In the genomic region with DNA sequence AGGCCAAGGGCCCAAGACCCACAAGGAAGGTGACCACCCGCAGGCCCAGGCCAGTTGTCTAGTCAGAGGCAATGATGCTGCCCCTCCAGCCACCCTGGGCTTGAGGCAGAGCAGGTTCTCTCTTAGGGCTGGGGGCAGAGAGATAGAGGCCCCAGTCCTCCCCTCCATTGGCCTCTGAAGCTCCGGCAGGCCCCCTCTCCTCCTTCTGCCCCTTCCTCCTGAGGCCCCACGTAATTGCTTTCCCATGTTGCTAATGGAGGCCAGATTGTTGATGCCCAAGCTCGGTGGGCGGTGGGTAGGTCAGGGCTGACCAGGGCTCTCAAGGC, we compare ENCODE assay signal across 17 cellular contexts. TPM values are rescaled to one million over a fixed set of nuclear protein-coding genes. Genes with fewer than 3 reads are reported as not detected.
DNase-seq lines count a peak whose midpoint lies in the region; ATAC-seq and TF ChIP-seq lines count a peak whose summit lies in the region.
"Had no signal": no experiment of that assay in that cellular context is flagged by ENCODE, and none has a peak within 500 bp of the region (broad histone marks: within the 10 kb centered on the region; RNA-seq: fewer than 3 reads in every experiment).

No MANE protein-coding gene starts in this region.

- H4K20me1 ChIP-seq in SK-N-SH (ENCODE audit: insufficient read depth), result no peaks in the 10 kb centered on the region

- H3K36me3 ChIP-seq in SK-N-SH (replicated peaks in 1 of 2; ENCODE audit: control insufficient read depth in 1 of 2, insufficient read depth in 2 of 2, low read length in 1 of 2), result no peaks in the 10 kb centered on the region
- H3K36me3 ChIP-seq in right atrium auricular region, result no peaks in the 10 kb centered on the region
- H3K36me3 ChIP-seq in heart right ventricle, result no peaks in the 10 kb centered on the region
- no peaks in the 10 kb centered on the region for H3K36me3 ChIP-seq in stomach
- H3K36me3 ChIP-seq: BLaER1 had no signal

- TF ChIP-seq RAD21 in SK-N-SH (IDR thresholded peaks at IDR 0.05; ENCODE audit: low read length), result no peak

- H3K27me3 ChIP-seq in SK-N-SH (ENCODE audit: insufficient read depth) (peaks cover 3% of the 10 kb centered on the region; the same call in 1 of the 2 replicates), right atrium auricular region (no peaks in the 10 kb centered on the region), heart right ventricle (peaks cover 0 to 9% (median 3%) of the 10 kb centered on the region in 7 donors), stomach (peaks cover 0 to 27% (median 10%) of the 10 kb centered on the region in 3 donors)
- H3K27me3 ChIP-seq: BLaER1 had no signal

- no peak overlapping the region for H3K4me3 ChIP-seq in SK-N-SH (ENCODE audit: low read depth in 2 of 2, low read length in 1 of 2)
- no peak overlapping the region for H3K4me3 ChIP-seq in right atrium auricular region
- no peak overlapping the region for H3K4me3 ChIP-seq in heart right ventricle
- no peak overlapping the region for H3K4me3 ChIP-seq in stomach
- H3K4me3 ChIP-seq: BLaER1 had no signal

- DNase-seq in SK-N-SH (peak; percentile 37), right atrium auricular region (ENCODE audit: low spot score) (peak; percentile 55), heart right ventricle (no peak), stomach (peak; percentile 5), NCI-H1694 (lab: John Stamatoyannopoulos, UW) (no peak)
- DNase-seq: AML-193; CD8-positive, alpha-beta memory T cell; DND-41; GDM1; GOT3; H9 had no signal

- 60% methylated on average over 1 of the region's 5 CpGs for WGBS in SK-N-SH (ENCODE audit: low lambda C conversion rate)
- 89 to 90% methylated on average over 5 of the region's 5 CpGs for WGBS in heart right ventricle, 2 donors
- 85 to 94% (median 87%) methylated on average over 5 of the region's 5 CpGs for WGBS in stomach, 5 donors

- POLR2A ChIA-PET in SK-N-SH (lab: Yijun Ruan, JAX), result no interaction called here

- CTCF ChIA-PET in SK-N-SH (lab: Yijun Ruan, JAX), result interaction anchor here (0.9 to 18.0 kb wide), 8 partner anchors 11 to 145 kb away, joined by 3 to 507 read pairs (median 69); a partner anchor contains a TSS

- TF ChIP-seq CTCF in SK-N-SH (IDR thresholded peaks at IDR 0.05) (no peak), right atrium auricular region (IDR thresholded peaks at IDR 0.05) (no peak), heart right ventricle (IDR thresholded peaks at IDR 0.05) (no peak), stomach (IDR thresholded peaks at IDR 0.05) (no peak)

- TF ChIP-seq POLR2A in stomach (IDR thresholded peaks at IDR 0.05), result no peak

- TF ChIP-seq EP300 in SK-N-SH (IDR thresholded peaks at IDR 0.05; ENCODE audit: borderline replicate concordance in 1 of 2, low read depth in 1 of 2, low read length in 1 of 2) (no peak), stomach (IDR thresholded peaks at IDR 0.05) (no peak)

- no peak overlapping the region for H3K9ac ChIP-seq in SK-N-SH
- H3K9ac ChIP-seq: BLaER1 had no signal

- H3K27ac ChIP-seq in SK-N-SH (ENCODE audit: low read depth in 2 of 2, low read length in 1 of 2) (peak overlapping the region in 1 of 2 experiments; percentile 45; a peak in 1 of 4 replicates), right atrium auricular region (no peak overlapping the region), heart right ventricle (no peak overlapping the region), stomach (no peak overlapping the region)
- H3K27ac ChIP-seq: 22Rv1, BLaER1 had no signal

- H3K9me3 ChIP-seq in SK-N-SH (no peaks in the 10 kb centered on the region), right atrium auricular region (no peaks in the 10 kb centered on the region), heart right ventricle (no peaks in the 10 kb centered on the region), stomach (no peaks in the 10 kb centered on the region)
- H3K9me3 ChIP-seq: BLaER1, Caco-2 had no signal

- H3K9me2 ChIP-seq in SK-N-SH, result no peaks in the 10 kb centered on the region

- intact Hi-C loops in heart right ventricle (cut with DNase I) (loop anchor here in 8 of 10 donors (1.0 to 5.0 kb wide), 7 partner anchors 41 to 147 kb away; no protein-coding TSS in a partner anchor), stomach (cut with DNase I; ENCODE audit: low total_unique reads) (no loop called here)

- no peaks in the 10 kb centered on the region for H3F3A ChIP-seq in SK-N-SH (replicated peaks; ENCODE audit: insufficient read depth)

- peaks cover 0 to 56% of the 10 kb centered on the region in 2 experiments; a peak in 1 of 4 replicates for H3K4me1 ChIP-seq in SK-N-SH (ENCODE audit: control insufficient read depth in 1 of 2, insufficient read depth in 2 of 2, low read depth in 1 of 2, low read length in 1 of 2)
- no peaks in the 10 kb centered on the region for H3K4me1 ChIP-seq in right atrium auricular region
- H3K4me1 ChIP-seq in heart right ventricle, result peaks cover 0 to 6% (median 0%) of the 10 kb centered on the region in 9 donors
- peaks cover 0 to 8% (median 4%) of the 10 kb centered on the region in 4 donors for H3K4me1 ChIP-seq in stomach
- H3K4me1 ChIP-seq: Caco-2 had no signal

- no peak overlapping the region for H2AFZ ChIP-seq in SK-N-SH (ENCODE audit: low read depth)

- H3K4me2 ChIP-seq in SK-N-SH, result no peak overlapping the region
- H3K4me2 ChIP-seq: BLaER1 had no signal

- H3K79me2 ChIP-seq in SK-N-SH (ENCODE audit: insufficient read depth), result no peaks in the 10 kb centered on the region

- ATAC-seq in SK-N-SH treated with all-trans-retinoic acid at 6 μM for 48 hours (no peak), heart right ventricle (no peak), HG03045 (IDR thresholded peaks at IDR 0.05; ENCODE audit: unreplicated experiment) (no peak)

TF ChIP-seq in SK-N-SH, 30 proteins besides CTCF, POLR2A, EP300 and RAD21:
- no peak for TF ChIP-seq YY1 (IDR thresholded peaks at IDR 0.05; ENCODE audit: low read depth)
- TF ChIP-seq, protein P1, sequence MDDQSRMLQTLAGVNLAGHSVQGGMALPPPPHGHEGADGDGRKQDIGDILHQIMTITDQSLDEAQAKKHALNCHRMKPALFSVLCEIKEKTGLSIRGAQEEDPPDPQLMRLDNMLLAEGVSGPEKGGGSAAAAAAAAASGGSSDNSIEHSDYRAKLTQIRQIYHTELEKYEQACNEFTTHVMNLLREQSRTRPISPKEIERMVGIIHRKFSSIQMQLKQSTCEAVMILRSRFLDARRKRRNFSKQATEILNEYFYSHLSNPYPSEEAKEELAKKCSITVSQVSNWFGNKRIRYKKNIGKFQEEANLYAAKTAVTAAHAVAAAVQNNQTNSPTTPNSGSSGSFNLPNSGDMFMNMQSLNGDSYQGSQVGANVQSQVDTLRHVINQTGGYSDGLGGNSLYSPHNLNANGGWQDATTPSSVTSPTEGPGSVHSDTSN (IDR thresholded peaks at IDR 0.05), result no peak
- no peak for TF ChIP-seq FOXM1 (IDR thresholded peaks at IDR 0.05; ENCODE audit: low read depth)
- no peak for TF ChIP-seq CHD2 (IDR thresholded peaks at IDR 0.05; ENCODE audit: low read length, partially characterized antibody)
- no peak for TF ChIP-seq NFIC (IDR thresholded peaks at IDR 0.05; ENCODE audit: borderline replicate concordance)
- TF ChIP-seq, protein P2, sequence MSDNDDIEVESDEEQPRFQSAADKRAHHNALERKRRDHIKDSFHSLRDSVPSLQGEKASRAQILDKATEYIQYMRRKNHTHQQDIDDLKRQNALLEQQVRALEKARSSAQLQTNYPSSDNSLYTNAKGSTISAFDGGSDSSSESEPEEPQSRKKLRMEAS (IDR thresholded peaks at IDR 0.05; ENCODE audit: low read depth), result no peak
- no peak for TF ChIP-seq RFX5 (IDR thresholded peaks at IDR 0.05; ENCODE audit: low read length)
TF ChIP-seq in SK-N-SH: peak in this region for 0.

TF ChIP-seq in SK-N-SH treated with all-trans-retinoic acid at 6 μM for 48 hours, 23 proteins besides CTCF, POLR2A, EP300 and RAD21 (continues in another document):
- TF ChIP-seq CSDC2 (CRISPR knock-in tag; IDR thresholded peaks at IDR 0.05) (no peak), ZFP30 (CRISPR knock-in tag; IDR thresholded peaks at IDR 0.05) (no peak), ZNF70 (CRISPR knock-in tag; IDR thresholded peaks at IDR 0.05) (no peak), RARB (CRISPR knock-in tag; IDR thresholded peaks at IDR 0.05) (no peak), TOX (CRISPR knock-in tag; IDR thresholded peaks at IDR 0.05; ENCODE audit: borderline replicate concordance) (no peak), ZNF8 (CRISPR knock-in tag; IDR thresholded peaks at IDR 0.05) (no peak), OSR1 (CRISPR knock-in tag; IDR thresholded peaks at IDR 0.05) (no peak), TCF4 (CRISPR knock-in tag; IDR thresholded peaks at IDR 0.05; ENCODE audit: borderline replicate concordance) (no peak), ZC3H10 (CRISPR knock-in tag; IDR thresholded peaks at IDR 0.05) (no peak)

RNA-seq across cellular contexts. Expression of a gene that starts 26.6 kb away (rescaled TPM):
- polyA plus RNA-seq in SK-N-SH (2012; rRNA removed) (1.2 and 1.5 TPM in 2 replicates), heart right ventricle (1 to 10 TPM in 1 of 2 donors, under 1 TPM in 1; 0.46 to 1.2 TPM), stomach (10 to 100 TPM in 2 of 3 donors, 1 to 10 TPM in 1; 3.3 to 63.8 (median 29.7) TPM)
- 0.44 and 1.2 TPM in 2 replicates for polyA plus RNA-seq in SK-N-SH (2012; cell fraction: cytosol; rRNA removed)
- polyA plus RNA-seq in SK-N-SH (2012; cell fraction: nucleus; rRNA removed), result 0.18 and 1.0 TPM in 2 replicates
- total RNA-seq in right atrium auricular region (under 1 TPM in 1 of 2 donors, not detected in 1; 0.75 TPM), heart right ventricle (under 1 TPM in 6 of 10 donors, not detected in 4; 0.32 to 0.64 (median 0.42) TPM), stomach (10 to 100 TPM in 1 of 5 donors, 1 to 10 TPM in 2, not detected in 2; 1.2 to 17.8 (median 5.0) TPM)
- polyA plus RNA-seq: CD8-positive, alpha-beta memory T cell had no signal

RNA-seq across cellular contexts. Expression of a gene that starts 40.2 kb away (rescaled TPM):
- polyA plus RNA-seq in SK-N-SH (2012; rRNA removed) (1.8 and 3.7 TPM in 2 replicates), heart right ventricle (1 to 10 TPM; 2.9 to 5.0 TPM), stomach (1 to 10 TPM; 2.2 to 4.1 (median 2.9) TPM)
- polyA plus RNA-seq in SK-N-SH (2012; cell fraction: cytosol; rRNA removed), result 2.5 and 5.0 TPM in 2 replicates
- 1.2 and 2.3 TPM in 2 replicates for polyA plus RNA-seq in SK-N-SH (2012; cell fraction: nucleus; rRNA removed)
- total RNA-seq in right atrium auricular region (10 to 100 TPM in 1 of 2 donors, 1 to 10 TPM in 1; 6.6 to 23.3 TPM), heart right ventricle (1 to 10 TPM in 9 of 10 donors, under 1 TPM in 1; 0.76 to 6.2 (median 2.9) TPM), stomach (10 to 100 TPM in 1 of 5 donors, 1 to 10 TPM in 3, not detected in 1; 2.4 to 15.8 (median 3.1) TPM)
- total RNA-seq: CD8-positive, alpha-beta memory T cell; HT1080 had no signal
- polyA plus RNA-seq: CD8-positive, alpha-beta memory T cell had no signal

Comparison
In these comparisons a context has a peak if more than half of its experiments do, and no peak if none do; other contexts are left out.
1. DNase-seq: peak in SK-N-SH (single experiment), right atrium auricular region (single experiment) and stomach (single experiment); none in heart right ventricle (0 of 2) and NCI-H1694 (single experiment).